In genomic region chr11:73894725-73895335, GRCh38 we compare ENCODE assay signal across 36 cellular contexts. TPM values are rescaled to one million over a fixed set of nuclear protein-coding genes. Genes with fewer than 3 reads are reported as not detected.
DNase-seq lines count a peak whose midpoint lies in the region; ATAC-seq, FAIRE-seq and TF ChIP-seq lines count a peak whose summit lies in the region.
"Had no signal": no experiment of that assay in that cellular context is flagged by ENCODE, and none has a peak within 500 bp of the region (broad histone marks: within the 10 kb centered on the region; RNA-seq: fewer than 3 reads in every experiment).

No MANE protein-coding gene starts in this region.

- no peaks in the 10 kb centered on the region for H3K9me3 ChIP-seq in astrocyte (ENCODE audit: insufficient read depth, low read depth, low read length)
- H3K9me3 ChIP-seq: left ventricle myocardium inferior, Peyer's patch, prostate gland, right lobe of liver, SJCRH30, stomach, tibial nerve had no signal

- H3K4me3 ChIP-seq in astrocyte (ENCODE audit: insufficient read depth, low read depth, low read length) = no peak overlapping the region
- H3K4me3 ChIP-seq in foreskin fibroblast (ENCODE audit: low read depth in 1 of 2, low read length in 2 of 2) = no peak overlapping the region
- H3K4me3 ChIP-seq: left ventricle myocardium inferior, Peyer's patch, prostate gland, right lobe of liver, SJCRH30, stomach, tibial nerve had no signal

- no peaks in the 10 kb centered on the region for H3K4me1 Mint-ChIP-seq in astrocyte (ENCODE audit: low read depth, unreplicated experiment)
- H3K4me1 Mint-ChIP-seq: activated T-helper 17 cell treated with anti-CD3 and anti-CD28 coated beads, Interleukin-2, amount 50 U/mL, for 72 hours had no signal

- no peaks in the 10 kb centered on the region for H3K4me1 ChIP-seq in astrocyte (ENCODE audit: insufficient read depth, low read length)
- H3K4me1 ChIP-seq: left ventricle myocardium inferior, Peyer's patch, prostate gland, right lobe of liver, SJCRH30, stomach, tibial nerve had no signal

- no peaks in the 10 kb centered on the region for H3K27me3 Mint-ChIP-seq in astrocyte (ENCODE audit: low read depth, unreplicated experiment)
- H3K27me3 Mint-ChIP-seq: activated T-helper 17 cell treated with anti-CD3 and anti-CD28 coated beads, Interleukin-2, amount 50 U/mL, for 72 hours; CD4-positive, CD25-positive, alpha-beta regulatory T cell had no signal

- H3K9me3 Mint-ChIP-seq in astrocyte (ENCODE audit: unreplicated experiment) = no peaks in the 10 kb centered on the region
- H3K9me3 Mint-ChIP-seq: activated T-helper 17 cell treated with anti-CD3 and anti-CD28 coated beads, Interleukin-2, amount 50 U/mL, for 72 hours; CD4-positive, CD25-positive, alpha-beta regulatory T cell had no signal

- H3K4me2 ChIP-seq in astrocyte (ENCODE audit: low read length) = no peak overlapping the region

- no peaks in the 10 kb centered on the region for H3K27me3 ChIP-seq in astrocyte (ENCODE audit: insufficient read depth, low read length)
- H3K27me3 ChIP-seq: Peyer's patch, right lobe of liver, SJCRH30, stomach, tibial nerve had no signal

- no peak overlapping the region for H2AFZ ChIP-seq in astrocyte (ENCODE audit: low read depth, low read length)

- H3K9ac ChIP-seq in astrocyte (ENCODE audit: low read length) = no peak overlapping the region

- no peak overlapping the region for H3K27ac Mint-ChIP-seq in astrocyte (ENCODE audit: unreplicated experiment)
- H3K27ac Mint-ChIP-seq: activated CD8-positive, alpha-beta T cell treated with anti-CD3 and anti-CD28 coated beads, Interleukin-2, amount 10 ng/mL, durations not matched to agents 7 days and 5 days; activated T-helper 17 cell treated with anti-CD3 and anti-CD28 coated beads, Interleukin-2, amount 50 U/mL, for 72 hours had no signal

- no peaks in the 10 kb centered on the region for H3K79me2 ChIP-seq in astrocyte (ENCODE audit: insufficient read depth, low read length)

- no peak overlapping the region for H3K27ac ChIP-seq in astrocyte (ENCODE audit: low read depth, low read length)
- H3K27ac ChIP-seq: left ventricle myocardium inferior, Peyer's patch, prostate gland, right lobe of liver, SJCRH30, stomach, tibial nerve, VCaP had no signal

- ATAC-seq in GM18520 (IDR thresholded peaks at IDR 0.05; ENCODE audit: unreplicated experiment) = no peak
- ATAC-seq: activated CD8-positive, alpha-beta T cell treated with anti-CD3 and anti-CD28 coated beads, Interleukin-2, amount 10 ng/mL, durations not matched to agents 7 days and 5 days; activated T-helper 17 cell treated with anti-CD3 and anti-CD28 coated beads, Interleukin-2, amount 50 U/mL, for 72 hours; HepG2; right lobe of liver had no signal

- peaks cover 5% of the 10 kb centered on the region for H3K36me3 ChIP-seq in astrocyte (ENCODE audit: insufficient read depth, low read length)
- H3K36me3 ChIP-seq: prostate gland had no signal

- H3K36me3 Mint-ChIP-seq in astrocyte (ENCODE audit: low read depth, unreplicated experiment) = peaks cover 4% of the 10 kb centered on the region

- H3K4me3 Mint-ChIP-seq in astrocyte (ENCODE audit: unreplicated experiment) = no peak overlapping the region
- H3K4me3 Mint-ChIP-seq: activated CD8-positive, alpha-beta T cell treated with anti-CD3 and anti-CD28 coated beads, Interleukin-2, amount 10 ng/mL, durations not matched to agents 7 days and 5 days; activated T-helper 17 cell treated with anti-CD3 and anti-CD28 coated beads, Interleukin-2, amount 50 U/mL, for 72 hours; CD4-positive, CD25-positive, alpha-beta regulatory T cell had no signal

- DNase-seq in AG08396 (ENCODE audit: low spot score) (peak; percentile 72), HCEC 1CT (peak; percentile 77), astrocyte (ENCODE audit: low read depth) (peak; percentile 55), foreskin fibroblast (peak; percentile 39 to 56), mucosa of gallbladder (ENCODE audit: low spot score) (no peak), KG1 (lab: John Stamatoyannopoulos, UW) (no peak), GM19238 (ENCODE audit: insufficient read length, low spot score) (no peak)
- DNase-seq: activated CD4-positive, alpha-beta T cell treated with anti-CD3 and anti-CD28 coated beads for 4 hours; activated CD8-positive, alpha-beta T cell treated with anti-CD3 and anti-CD28 coated beads, Interleukin-2, amount 10 ng/mL, durations not matched to agents 7 days and 5 days; activated naive CD4-positive, alpha-beta T cell treated with anti-CD3 and anti-CD28 coated beads, Interleukin-2, amount 50 U/mL, for 16 hours; CD4-positive, CD25-positive, alpha-beta regulatory T cell; DMS79 treated with DMSO at 0.1 percent for 48 hours; H7; head of caudate nucleus; islet precursor cell; Kasumi-1; left ventricle myocardium inferior; NCI-H1092; NCI-H1694; NCI-H446 treated with DMSO at 0.1 percent for 48 hours; NCI-H774; Peyer's patch; right lobe of liver; SJCRH30; stimulated activated CD4-positive, alpha-beta T cell treated with anti-CD3 and anti-CD28 coated beads, Interleukin-12 subunit alpha, Interleukin-12 subunit beta, amount 100 ng/mL, for 4 hours; stimulated activated CD4-positive, alpha-beta T cell treated with anti-CD3 and anti-CD28 coated beads, Interleukin-2, amount 100 ng/mL, for 48 hours; stomach; SW 1271 had no signal

- no peak for TF ChIP-seq CTCF in astrocyte (IDR thresholded peaks at IDR 0.05; ENCODE audit: insufficient read depth, low read depth, low read length)
- no peak for TF ChIP-seq CTCF in foreskin fibroblast (IDR thresholded peaks at IDR 0.05; ENCODE audit: low read depth, low read length)

- no peaks in the 10 kb centered on the region for H4K20me1 ChIP-seq in astrocyte (ENCODE audit: insufficient read depth, low read length)

- FAIRE-seq in astrocyte (lab: Jason Lieb, UNC) = peak; percentile 17
- FAIRE-seq: endothelial cell of umbilical vein, HepG2 had no signal

RNA-seq across cellular contexts. Expression of gene PAAF1, which starts 18.0 kb away (rescaled TPM):
- total RNA-seq in astrocyte = 14.2 and 15.6 TPM in 2 replicates
- total RNA-seq in mucosa of gallbladder = 19.5 TPM

RNA-seq across cellular contexts. Expression of gene COA4, which starts 18.2 kb away (rescaled TPM):
- 55.9 and 59.0 TPM in 2 replicates for total RNA-seq in astrocyte
- 76.3 TPM for total RNA-seq in mucosa of gallbladder

RNA-seq across cellular contexts. Expression of gene DNAJB13, which starts 56.0 kb away (rescaled TPM):
- total RNA-seq in astrocyte (1.2 and 1.3 TPM in 2 replicates), mucosa of gallbladder (10.2 TPM)
- total RNA-seq: activated CD8-positive, alpha-beta T cell treated with anti-CD3 and anti-CD28 coated beads, Interleukin-2, amount 10 ng/mL, durations not matched to agents 7 days and 5 days; CD4-positive, CD25-positive, alpha-beta regulatory T cell; H7; HepG2; left ventricle myocardium inferior; mesenteric fat pad; right lobe of liver; SJCRH30; stomach had no signal

Comparison
In these comparisons a context has a peak if more than half of its experiments do, and no peak if none do; other contexts are left out.
1. DNase-seq: peak in AG08396 (single experiment), HCEC 1CT (single experiment), astrocyte (single experiment) and foreskin fibroblast (2 of 2); none in mucosa of gallbladder (single experiment), KG1 (single experiment) and GM19238 (single experiment).